In the genomic region with DNA sequence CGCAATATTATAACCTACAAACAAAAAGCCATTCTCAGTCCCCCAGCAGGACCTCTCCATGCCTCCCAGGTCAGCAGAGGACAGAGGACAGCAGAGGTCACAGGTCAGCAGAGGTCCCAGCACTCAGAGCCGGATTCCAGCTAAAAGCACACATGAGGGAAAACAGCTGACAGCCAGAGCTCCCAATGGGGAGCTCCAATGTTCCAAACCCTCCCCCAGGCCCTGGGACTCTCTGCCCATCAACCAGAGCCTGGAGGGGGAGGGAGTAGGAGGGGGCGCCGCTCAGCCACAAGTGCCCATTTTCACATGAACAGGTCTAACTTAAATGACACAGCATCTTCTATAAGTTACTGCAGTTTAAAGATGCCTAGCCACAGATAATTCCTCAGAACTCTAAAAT, we compare ENCODE assay signal across 13 cellular contexts.
DNase-seq lines count a peak whose midpoint lies in the region; ATAC-seq and TF ChIP-seq lines count a peak whose summit lies in the region.
"Had no signal": no experiment of that assay in that cellular context is flagged by ENCODE, and none has a peak within 500 bp of the region (broad histone marks: within the 10 kb centered on the region; RNA-seq: fewer than 3 reads in every experiment).

No MANE protein-coding gene starts in this region.

- no peaks in the 10 kb centered on the region for H3K27me3 Mint-ChIP-seq in Caco-2 (ENCODE audit: insufficient read depth, unreplicated experiment)
- H3K27me3 Mint-ChIP-seq in activated naive CD8-positive, alpha-beta T cell treated with anti-CD3 and anti-CD28 coated beads, Interleukin-2, amount 50 U/mL, for 24 hours: no peaks in the 10 kb centered on the region

- no peak overlapping the region for H2AFZ ChIP-seq in mesenchymal stem cell (ENCODE audit: low read depth, low read length)

- no peak overlapping the region for H2BK5ac ChIP-seq in mesenchymal stem cell (ENCODE audit: low read depth, low read length, poor library complexity, severe bottlenecking)

- no peaks in the 10 kb centered on the region for H3K9me3 Mint-ChIP-seq in Caco-2 (ENCODE audit: unreplicated experiment)
- H3K9me3 Mint-ChIP-seq in activated naive CD8-positive, alpha-beta T cell treated with anti-CD3 and anti-CD28 coated beads, Interleukin-2, amount 50 U/mL, for 24 hours: no peaks in the 10 kb centered on the region

- CTCF ChIA-PET in Caco-2 (lab: Charles Lee): no interaction called here

- POLR2A ChIA-PET in Caco-2 (lab: Charles Lee): interaction anchor here (0.6 kb wide), 1 partner anchor 147 kb away, joined by 4 read pairs; no protein-coding TSS in a partner anchor

- H3K9ac ChIP-seq in BLaER1 treated with 17β-estradiol and CSF1 and Interleukin-3, amounts not matched to agents 10 nM and 100 nM: peak overlapping the region in 7 of 11 experiments; percentile 7 to 60 (median 19); a peak in 9 of 22 replicates
- H3K9ac ChIP-seq in mesenchymal stem cell (ENCODE audit: low read length): peak overlapping the region; percentile 26

- H3K27me3 ChIP-seq in BLaER1 treated with 17β-estradiol and CSF1 and Interleukin-3, amounts not matched to agents 10 nM and 100 nM: no peaks in the 10 kb centered on the region
- H3K27me3 ChIP-seq in Caco-2 (replicated peaks; ENCODE audit: control insufficient read depth, insufficient read depth, low read length) (no peaks in the 10 kb centered on the region), mesenchymal stem cell (ENCODE audit: control insufficient read depth in 1 of 2, insufficient read depth in 1 of 2, low read length in 2 of 2) (no peaks in the 10 kb centered on the region)
- H3K27me3 ChIP-seq: ascending aorta, neutrophil had no signal

- no peaks in the 10 kb centered on the region for H3K9me3 ChIP-seq in BLaER1 treated with 17β-estradiol and CSF1 and Interleukin-3, amounts not matched to agents 10 nM and 100 nM (replicated peaks in 1 of 11)
- H3K9me3 ChIP-seq in Caco-2 (no peaks in the 10 kb centered on the region), mesenchymal stem cell (ENCODE audit: control insufficient read depth, low read length) (no peaks in the 10 kb centered on the region)
- H3K9me3 ChIP-seq: ascending aorta, neutrophil, thoracic aorta had no signal

- peaks cover 6% of the 10 kb centered on the region for H3K79me1 ChIP-seq in mesenchymal stem cell (replicated peaks; ENCODE audit: low read length, poor library complexity, severe bottlenecking)

- peak overlapping the region; percentile 14 for H3K27ac Mint-ChIP-seq in Caco-2 (ENCODE audit: unreplicated experiment)
- H3K27ac Mint-ChIP-seq in activated naive CD8-positive, alpha-beta T cell treated with anti-CD3 and anti-CD28 coated beads, Interleukin-2, amount 50 U/mL, for 24 hours: peak overlapping the region; percentile 52

- H3K27ac ChIP-seq in BLaER1 treated with 17β-estradiol and CSF1 and Interleukin-3, amounts not matched to agents 10 nM and 100 nM: peak overlapping the region in 7 of 11 experiments; percentile 7 to 52 (median 31); a peak in 7 of 22 replicates
- no peak overlapping the region for H3K27ac ChIP-seq in mesenchymal stem cell (ENCODE audit: low read length, poor library complexity, severe bottlenecking)
- H3K27ac ChIP-seq: ascending aorta, neutrophil, thoracic aorta had no signal

- ATAC-seq in activated naive CD8-positive, alpha-beta T cell treated with anti-CD3 and anti-CD28 coated beads, Interleukin-2, amount 50 U/mL, for 24 hours: no peak
- ATAC-seq in HG02981 (IDR thresholded peaks at IDR 0.05; ENCODE audit: unreplicated experiment): no peak

- no peak overlapping the region for H3K18ac ChIP-seq in mesenchymal stem cell (ENCODE audit: low read depth in 1 of 2, low read length in 2 of 2)

- 33% methylated on average over 2 of the region's 4 CpGs for WGBS in mesenchymal stem cell

- peaks cover 100% of the 10 kb centered on the region in 11 experiments for H4K20me1 ChIP-seq in BLaER1 treated with 17β-estradiol and CSF1 and Interleukin-3, amounts not matched to agents 10 nM and 100 nM

- H3K4me1 ChIP-seq in BLaER1 treated with 17β-estradiol and CSF1 and Interleukin-3, amounts not matched to agents 10 nM and 100 nM: peaks cover 96 to 100% (median 100%) of the 10 kb centered on the region in 10 experiments
- peaks cover 60% of the 10 kb centered on the region for H3K4me1 ChIP-seq in Caco-2
- peaks cover 47% of the 10 kb centered on the region for H3K4me1 ChIP-seq in mesenchymal stem cell (ENCODE audit: control insufficient read depth, insufficient read depth, low read depth, low read length)

- H4K91ac ChIP-seq in mesenchymal stem cell (ENCODE audit: low read length): no peak overlapping the region

- peaks cover 15 to 46% (median 40%) of the 10 kb centered on the region in 11 experiments for H3K36me3 ChIP-seq in BLaER1 treated with 17β-estradiol and CSF1 and Interleukin-3, amounts not matched to agents 10 nM and 100 nM
- H3K36me3 ChIP-seq in Caco-2 (ENCODE audit: control insufficient read depth, insufficient read depth, low read length): no peaks in the 10 kb centered on the region
- H3K36me3 ChIP-seq in mesenchymal stem cell (ENCODE audit: control insufficient read depth in 1 of 2, insufficient read depth in 2 of 2, low read depth in 1 of 2, low read length in 2 of 2): peaks cover 10 to 14% of the 10 kb centered on the region in 2 experiments
- H3K36me3 ChIP-seq: ascending aorta, thoracic aorta had no signal

- no TSS peak for BruUV-seq in Caco-2 (replicated peaks; lab: Mats Ljungman, UMichigan)

- no peak overlapping the region for H3K14ac ChIP-seq in mesenchymal stem cell (ENCODE audit: low read length in 2 of 2)

- peaks cover 48% of the 10 kb centered on the region for H3K4me1 Mint-ChIP-seq in Caco-2 (ENCODE audit: low read depth, unreplicated experiment)
- peaks cover 79% of the 10 kb centered on the region for H3K4me1 Mint-ChIP-seq in activated naive CD8-positive, alpha-beta T cell treated with anti-CD3 and anti-CD28 coated beads, Interleukin-2, amount 50 U/mL, for 24 hours

- no peak overlapping the region for H3K4ac ChIP-seq in mesenchymal stem cell (ENCODE audit: low read depth in 1 of 2, low read length in 2 of 2)

- H3K4me2 ChIP-seq in BLaER1 treated with 17β-estradiol and CSF1 and Interleukin-3, amounts not matched to agents 10 nM and 100 nM: peak overlapping the region; percentile 47 to 93 (median 86)
- H3K4me2 ChIP-seq in mesenchymal stem cell (ENCODE audit: low read length, poor library complexity, severe bottlenecking): no peak overlapping the region

- TF ChIP-seq CTCF in Caco-2 (IDR thresholded peaks at IDR 0.05; ENCODE audit: insufficient read depth in 1 of 2, low read depth in 1 of 2, low read length in 1 of 2, severe bottlenecking in 1 of 2, unreplicated experiment in 1 of 2): no peak

- no peak for DNase-seq in Caco-2
- DNase-seq in activated naive CD8-positive, alpha-beta T cell treated with anti-CD3 and anti-CD28 coated beads, Interleukin-2, amount 50 U/mL, for 24 hours: no peak
- peak; percentile 39 for DNase-seq in mesenchymal stem cell
- no peak for DNase-seq in NCI-H1092 treated with DMSO at 0.1 percent for 48 hours (lab: John Stamatoyannopoulos, UW)
- no peak for DNase-seq in NCI-H345 treated with DMSO at 0.1 percent for 48 hours (lab: John Stamatoyannopoulos, UW; ENCODE audit: unreplicated experiment)
- no peak for DNase-seq in NCI-H2107 (lab: John Stamatoyannopoulos, UW)
- DNase-seq: NCI-H1417, NCI-H69 had no signal

- H2BK15ac ChIP-seq in mesenchymal stem cell (ENCODE audit: low read depth, poor library complexity, severe bottlenecking): no peak overlapping the region

- no peak overlapping the region for H3K4me3 Mint-ChIP-seq in Caco-2 (ENCODE audit: unreplicated experiment)
- no peak overlapping the region for H3K4me3 Mint-ChIP-seq in activated naive CD8-positive, alpha-beta T cell treated with anti-CD3 and anti-CD28 coated beads, Interleukin-2, amount 50 U/mL, for 24 hours

- H4K8ac ChIP-seq in mesenchymal stem cell (ENCODE audit: low read length): no peak overlapping the region

- H3K4me3 ChIP-seq in BLaER1 treated with 17β-estradiol and CSF1 and Interleukin-3, amounts not matched to agents 10 nM and 100 nM: no peak overlapping the region
- H3K4me3 ChIP-seq in Caco-2 (ENCODE audit: low read depth, low read length): no peak overlapping the region
- no peak overlapping the region for H3K4me3 ChIP-seq in mesenchymal stem cell (ENCODE audit: insufficient read depth in 1 of 2, low read depth in 1 of 2, low read length in 2 of 2)
- H3K4me3 ChIP-seq: ascending aorta, thoracic aorta had no signal

- peaks cover 81% of the 10 kb centered on the region for H3K36me3 Mint-ChIP-seq in Caco-2 (ENCODE audit: insufficient read depth, unreplicated experiment)
- H3K36me3 Mint-ChIP-seq in activated naive CD8-positive, alpha-beta T cell treated with anti-CD3 and anti-CD28 coated beads, Interleukin-2, amount 50 U/mL, for 24 hours (ENCODE audit: low read depth): peaks cover 19% of the 10 kb centered on the region

- no peak overlapping the region for H3K23ac ChIP-seq in mesenchymal stem cell (ENCODE audit: low read length in 2 of 2)

- H2BK12ac ChIP-seq in mesenchymal stem cell (ENCODE audit: low read length in 2 of 2): no peak overlapping the region

- no peak overlapping the region for H2BK120ac ChIP-seq in mesenchymal stem cell (ENCODE audit: low read depth, low read length)

- no peak overlapping the region for H2AK5ac ChIP-seq in mesenchymal stem cell (ENCODE audit: low read length, severe bottlenecking)

- intact Hi-C loops in Caco-2 (cut with micrococcal nuclease; ENCODE audit: unreplicated experiment): no loop called here
